29 cellular contexts compared by ENCODE assay signal in genomic region chr2:63408530-63408929, GRCh38.
DNase-seq lines count a peak whose midpoint lies in the region; ATAC-seq, FAIRE-seq and TF ChIP-seq lines count a peak whose summit lies in the region.
"Had no signal": no experiment of that assay in that cellular context is flagged by ENCODE, and none has a peak within 500 bp of the region (broad histone marks: within the 10 kb centered on the region; RNA-seq: fewer than 3 reads in every experiment).

No MANE protein-coding gene starts in this region.

- H3K4me2 ChIP-seq in astrocyte (ENCODE audit: low read length): no peak overlapping the region
- H3K4me2 ChIP-seq: BLaER1 treated with 17β-estradiol and CSF1 and Interleukin-3, amounts not matched to agents 10 nM and 100 nM had no signal

- H4K20me1 ChIP-seq in astrocyte (ENCODE audit: insufficient read depth, low read length): no peaks in the 10 kb centered on the region
- H4K20me1 ChIP-seq: BLaER1 treated with 17β-estradiol and CSF1 and Interleukin-3, amounts not matched to agents 10 nM and 100 nM had no signal

- H3K9me3 Mint-ChIP-seq in Caco-2 (ENCODE audit: unreplicated experiment) (no peaks in the 10 kb centered on the region), astrocyte (ENCODE audit: unreplicated experiment) (no peaks in the 10 kb centered on the region)
- H3K9me3 Mint-ChIP-seq: activated CD4-positive, alpha-beta T cell treated with anti-CD3 and anti-CD28 coated beads, Interleukin-2, amount 10 ng/mL, durations not matched to agents 24 days and 14 days; activated naive CD4-positive, alpha-beta T cell treated with anti-CD3 and anti-CD28 coated beads, Interleukin-2, amount 50 U/mL, for 24 hours; stimulated activated naive CD8-positive, alpha-beta T cell treated with anti-CD3 and anti-CD28 coated beads, Interleukin-15, Interleukin-2, amounts not matched to agents 100 ng/mL and 50 ng/mL, for 24 hours had no signal

- H3K79me2 ChIP-seq in astrocyte (ENCODE audit: insufficient read depth, low read length): no peaks in the 10 kb centered on the region

- H3K4me3 Mint-ChIP-seq in Caco-2 (ENCODE audit: unreplicated experiment) (no peak overlapping the region), astrocyte (ENCODE audit: unreplicated experiment) (no peak overlapping the region)
- H3K4me3 Mint-ChIP-seq: activated CD4-positive, alpha-beta T cell treated with anti-CD3 and anti-CD28 coated beads, Interleukin-2, amount 10 ng/mL, durations not matched to agents 24 days and 14 days; activated naive CD4-positive, alpha-beta T cell treated with anti-CD3 and anti-CD28 coated beads, Interleukin-2, amount 50 U/mL, for 24 hours; stimulated activated naive CD8-positive, alpha-beta T cell treated with anti-CD3 and anti-CD28 coated beads, Interleukin-15, Interleukin-2, amounts not matched to agents 100 ng/mL and 50 ng/mL, for 24 hours had no signal

- H3K36me3 Mint-ChIP-seq in Caco-2 (ENCODE audit: insufficient read depth, unreplicated experiment) (no peaks in the 10 kb centered on the region), astrocyte (ENCODE audit: low read depth, unreplicated experiment) (peaks cover 6% of the 10 kb centered on the region)

- H3K9me3 ChIP-seq in Caco-2: no peaks in the 10 kb centered on the region; the same call in none of the 2 replicates
- H3K9me3 ChIP-seq in astrocyte (ENCODE audit: insufficient read depth, low read depth, low read length): no peaks in the 10 kb centered on the region
- H3K9me3 ChIP-seq: colonic mucosa, neutrophil, thoracic aorta, uterus had no signal

- no peaks in the 10 kb centered on the region for H3K27me3 Mint-ChIP-seq in Caco-2 (ENCODE audit: insufficient read depth, unreplicated experiment)
- H3K27me3 Mint-ChIP-seq in astrocyte (ENCODE audit: low read depth, unreplicated experiment): no peaks in the 10 kb centered on the region
- H3K27me3 Mint-ChIP-seq: activated CD4-positive, alpha-beta T cell treated with anti-CD3 and anti-CD28 coated beads, Interleukin-2, amount 10 ng/mL, durations not matched to agents 24 days and 14 days; activated naive CD4-positive, alpha-beta T cell treated with anti-CD3 and anti-CD28 coated beads, Interleukin-2, amount 50 U/mL, for 24 hours; stimulated activated naive CD8-positive, alpha-beta T cell treated with anti-CD3 and anti-CD28 coated beads, Interleukin-15, Interleukin-2, amounts not matched to agents 100 ng/mL and 50 ng/mL, for 24 hours had no signal

- H3K27me3 ChIP-seq in Caco-2 (replicated peaks; ENCODE audit: control insufficient read depth, insufficient read depth, low read length) (no peaks in the 10 kb centered on the region), astrocyte (ENCODE audit: insufficient read depth, low read length) (no peaks in the 10 kb centered on the region)
- H3K27me3 ChIP-seq: BLaER1 treated with 17β-estradiol and CSF1 and Interleukin-3, amounts not matched to agents 10 nM and 100 nM; colonic mucosa; neutrophil; uterus had no signal

- no peak overlapping the region for H3K4me3 ChIP-seq in Caco-2 (ENCODE audit: low read depth, low read length)
- no peak overlapping the region for H3K4me3 ChIP-seq in astrocyte (ENCODE audit: insufficient read depth, low read depth, low read length)
- H3K4me3 ChIP-seq: BLaER1 treated with 17β-estradiol and CSF1 and Interleukin-3, amounts not matched to agents 10 nM and 100 nM; colonic mucosa; thoracic aorta; uterus had no signal

- DNase-seq in Caco-2: peak; percentile 1 to 37
- peak; percentile 45 for DNase-seq in HT1080 (ENCODE audit: low read depth)
- no peak for DNase-seq in astrocyte (ENCODE audit: low read depth)
- DNase-seq in kidney tubule cell (ENCODE audit: low spot score): peak; percentile 27
- DNase-seq in SIG-M5 treated with dmso at 0.1 percent for 504 hours (lab: John Stamatoyannopoulos, UW; ENCODE audit: unreplicated experiment): no peak
- DNase-seq: activated CD4-positive, alpha-beta T cell treated with anti-CD3 and anti-CD28 coated beads, Interleukin-2, amount 10 ng/mL, durations not matched to agents 24 days and 14 days; amygdala; colonic mucosa; effector CD8-positive, alpha-beta T cell; GDM1; head of caudate nucleus; KG1; MM.1S; NCI-H1105 treated with DMSO at 0.1 percent for 48 hours; NCI-H2029; NCI-H524; NK-92 treated with Interleukin-12 subunit alpha and Interleukin-12 subunit beta, amount 100 ng/mL, for 24 hours; stimulated activated CD8-positive, alpha-beta memory T cell treated with anti-CD3 and anti-CD28 coated beads, Interleukin-4, amount 100 ng/mL, for 48 hours; uterus had no signal

- CTCF ChIA-PET in Caco-2 (lab: Charles Lee): no interaction called here

- no TSS peak for BruUV-seq in Caco-2 (replicated peaks; lab: Mats Ljungman, UMichigan)

- 0 out of 2 replicates have a peak, but pooled peaks cover 9% of the 10 kb centered on the region for H3K4me1 ChIP-seq in Caco-2
- H3K4me1 ChIP-seq in astrocyte (ENCODE audit: insufficient read depth, low read length): no peaks in the 10 kb centered on the region
- H3K4me1 ChIP-seq: BLaER1 treated with 17β-estradiol and CSF1 and Interleukin-3, amounts not matched to agents 10 nM and 100 nM; colonic mucosa; uterus had no signal

- no peak overlapping the region for H3K27ac ChIP-seq in astrocyte (ENCODE audit: low read depth, low read length)
- H3K27ac ChIP-seq: BLaER1 treated with 17β-estradiol and CSF1 and Interleukin-3, amounts not matched to agents 10 nM and 100 nM; colonic mucosa; neutrophil; thoracic aorta; uterus; VCaP had no signal

- ATAC-seq in HG02588 (IDR thresholded peaks at IDR 0.05; ENCODE audit: unreplicated experiment) (no peak), HG02870 (IDR thresholded peaks at IDR 0.05; ENCODE audit: unreplicated experiment) (no peak)
- ATAC-seq: sciatic nerve had no signal

- intact Hi-C loops in Caco-2 (cut with micrococcal nuclease; ENCODE audit: unreplicated experiment): no loop called here

- no peak overlapping the region for H3K9ac ChIP-seq in astrocyte (ENCODE audit: low read length)
- H3K9ac ChIP-seq: BLaER1 treated with 17β-estradiol and CSF1 and Interleukin-3, amounts not matched to agents 10 nM and 100 nM had no signal

- POLR2A ChIA-PET in Caco-2 (lab: Charles Lee): no interaction called here

- no peaks in the 10 kb centered on the region for H3K4me1 Mint-ChIP-seq in Caco-2 (ENCODE audit: low read depth, unreplicated experiment)
- no peaks in the 10 kb centered on the region for H3K4me1 Mint-ChIP-seq in astrocyte (ENCODE audit: low read depth, unreplicated experiment)
- H3K4me1 Mint-ChIP-seq: activated CD4-positive, alpha-beta T cell treated with anti-CD3 and anti-CD28 coated beads, Interleukin-2, amount 10 ng/mL, durations not matched to agents 24 days and 14 days; activated naive CD4-positive, alpha-beta T cell treated with anti-CD3 and anti-CD28 coated beads, Interleukin-2, amount 50 U/mL, for 24 hours had no signal

- no peak for FAIRE-seq in astrocyte (lab: Jason Lieb, UNC)
- FAIRE-seq: keratinocyte had no signal

- no peak overlapping the region for H2AFZ ChIP-seq in astrocyte (ENCODE audit: low read depth, low read length)

- no peaks in the 10 kb centered on the region for H3K36me3 ChIP-seq in Caco-2 (ENCODE audit: control insufficient read depth, insufficient read depth, low read length)
- no peaks in the 10 kb centered on the region for H3K36me3 ChIP-seq in astrocyte (ENCODE audit: insufficient read depth, low read length)
- H3K36me3 ChIP-seq: colonic mucosa, thoracic aorta, uterus had no signal

- H3K27ac Mint-ChIP-seq in Caco-2 (ENCODE audit: unreplicated experiment) (no peak overlapping the region), astrocyte (ENCODE audit: unreplicated experiment) (peak overlapping the region; percentile 64)
- H3K27ac Mint-ChIP-seq: activated CD4-positive, alpha-beta T cell treated with anti-CD3 and anti-CD28 coated beads, Interleukin-2, amount 10 ng/mL, durations not matched to agents 24 days and 14 days; activated naive CD4-positive, alpha-beta T cell treated with anti-CD3 and anti-CD28 coated beads, Interleukin-2, amount 50 U/mL, for 24 hours; stimulated activated naive CD8-positive, alpha-beta T cell treated with anti-CD3 and anti-CD28 coated beads, Interleukin-15, Interleukin-2, amounts not matched to agents 100 ng/mL and 50 ng/mL, for 24 hours had no signal

- TF ChIP-seq CTCF in Caco-2 (IDR thresholded peaks at IDR 0.05; ENCODE audit: insufficient read depth in 1 of 2, low read depth in 1 of 2, low read length in 1 of 2, severe bottlenecking in 1 of 2, unreplicated experiment in 1 of 2) (no peak), astrocyte (IDR thresholded peaks at IDR 0.05; ENCODE audit: insufficient read depth, low read depth, low read length) (no peak)

Comparison
In these comparisons a context has a peak if more than half of its experiments do, and no peak if none do; other contexts are left out.
1. DNase-seq: peak in Caco-2 (2 of 2), HT1080 (single experiment) and kidney tubule cell (single experiment); none in astrocyte (single experiment) and SIG-M5 treated with dmso at 0.1 percent for 504 hours (single experiment).